ENCODE assay signal across 8 cellular contexts in the genomic region with DNA sequence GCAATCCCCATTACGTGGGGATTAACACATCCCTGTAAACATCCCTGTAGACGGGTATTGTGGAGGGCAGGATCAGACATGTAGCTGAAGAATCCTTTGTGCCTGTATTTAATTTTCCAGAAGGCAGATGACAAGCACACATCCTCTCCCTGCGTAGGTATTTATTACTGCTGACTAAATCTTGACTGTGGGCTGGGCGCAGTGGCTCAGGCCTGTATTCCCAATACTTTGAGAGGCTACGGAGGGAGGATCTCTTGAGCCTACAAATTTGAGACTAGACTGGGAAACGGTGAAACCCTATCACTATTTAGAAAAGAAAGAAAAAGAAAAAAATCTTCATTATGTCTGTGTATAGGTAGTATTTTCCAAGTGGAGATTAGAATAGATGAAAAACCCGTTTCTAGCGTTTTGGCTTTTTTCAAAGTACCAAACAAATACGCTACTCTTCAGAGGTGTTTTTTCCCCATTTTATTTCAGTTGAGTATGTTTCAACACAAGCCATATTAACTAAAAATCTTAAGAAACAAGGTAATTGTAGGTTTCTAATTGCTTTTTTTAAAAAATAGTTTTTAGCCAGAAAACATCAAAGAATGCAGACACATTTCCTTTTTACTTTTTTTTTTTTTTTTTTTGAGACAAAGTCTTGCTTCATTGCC. TPM values are rescaled to one million over a fixed set of nuclear protein-coding genes. Genes with fewer than 3 reads are reported as not detected.
DNase-seq lines count a peak whose midpoint lies in the region; ATAC-seq, FAIRE-seq and TF ChIP-seq lines count a peak whose summit lies in the region.

No MANE protein-coding gene starts in this region.

- H3K9me3 ChIP-seq in breast epithelium: no peaks in the 10 kb centered on the region
- no peaks in the 10 kb centered on the region for H3K9me3 ChIP-seq in left ventricle myocardium inferior (replicated peaks)

- intact Hi-C loops in breast epithelium (cut with DNase I; ENCODE audit: low total_unique reads) (no loop called here), left ventricle myocardium inferior (cut with micrococcal nuclease) (loop anchor here (10.0 kb wide), 1 partner anchor 60 kb away; no protein-coding TSS in a partner anchor)

- no peak for DNase-seq in H54 (ENCODE audit: insufficient read length, low spot score)
- DNase-seq in NCI-H345 (lab: John Stamatoyannopoulos, UW): peak; percentile 81
- peak in 1 of 2 donors; percentile 64 for DNase-seq in breast epithelium (ENCODE audit: low spot score in 2 of 2)
- no peak for DNase-seq in retinal pigment epithelial cell (ENCODE audit: low read depth)
- no peak for DNase-seq in left ventricle myocardium inferior
- no peak for DNase-seq in NCI-H1092 treated with DMSO at 0.1 percent for 48 hours (lab: John Stamatoyannopoulos, UW)
- DNase-seq in SK-N-DZ (ENCODE audit: low spot score): no peak

- no peak for ATAC-seq in GM19463 (IDR thresholded peaks at IDR 0.05; ENCODE audit: unreplicated experiment)

- H3K27me3 ChIP-seq in breast epithelium: no peaks in the 10 kb centered on the region
- no peaks in the 10 kb centered on the region for H3K27me3 ChIP-seq in left ventricle myocardium inferior (ENCODE audit: low read depth)

- peak; percentile 78 for FAIRE-seq in H54 (lab: Jason Lieb, UNC)

- H3K4me3 ChIP-seq in breast epithelium (peak overlapping the region in 2 of 3 donors; percentile 87 to 89), retinal pigment epithelial cell (ENCODE audit: low read length) (peak overlapping the region; percentile 99), left ventricle myocardium inferior (no peak overlapping the region)

- H3K36me3 ChIP-seq in breast epithelium: no peaks in the 10 kb centered on the region
- H3K36me3 ChIP-seq in left ventricle myocardium inferior: no peaks in the 10 kb centered on the region

- peak overlapping the region; percentile 97 to 99 for H3K27ac ChIP-seq in breast epithelium
- H3K27ac ChIP-seq in left ventricle myocardium inferior (replicated peaks): no peak overlapping the region

- no peaks in the 10 kb centered on the region for H3K4me1 ChIP-seq in breast epithelium
- peaks cover 43% of the 10 kb centered on the region for H3K4me1 ChIP-seq in left ventricle myocardium inferior

- no peak for TF ChIP-seq POLR2A in H54 (IDR thresholded peaks at IDR 0.05; ENCODE audit: low read depth, low read length)
- TF ChIP-seq POLR2A in breast epithelium (IDR thresholded peaks at IDR 0.05): no peak

- TF ChIP-seq CTCF in breast epithelium (IDR thresholded peaks at IDR 0.05) (no peak), retinal pigment epithelial cell (conservative IDR thresholded peaks at IDR 0.05; ENCODE audit: low read depth, low read length) (no peak), left ventricle myocardium inferior (IDR thresholded peaks at IDR 0.05; ENCODE audit: borderline replicate concordance) (no peak)

RNA-seq across cellular contexts. Expression of a gene that starts 1.5 kb away (rescaled TPM):
- 10 to 100 TPM; 42.9 to 49.3 (median 47.5) TPM for total RNA-seq in breast epithelium
- total RNA-seq in left ventricle myocardium inferior: 46.0 TPM
- 8.9 and 9.2 TPM in 2 replicates for polyA plus RNA-seq in SK-N-DZ (2014; cell fraction: cytosol; rRNA removed)
- 11.3 and 23.9 TPM in 2 replicates for polyA plus RNA-seq in SK-N-DZ (2014; cell fraction: nucleus; rRNA removed)

RNA-seq across cellular contexts. Expression of a gene that starts 5.6 kb away (rescaled TPM):
- total RNA-seq in breast epithelium (10 to 100 TPM; 19.0 to 34.7 (median 34.1) TPM), left ventricle myocardium inferior (16.3 TPM)
- polyA plus RNA-seq in SK-N-DZ (2014; cell fraction: cytosol; rRNA removed): 45.1 and 58.2 TPM in 2 replicates
- polyA plus RNA-seq in SK-N-DZ (2014; cell fraction: nucleus; rRNA removed): 21.8 and 26.0 TPM in 2 replicates
